In the genomic region with DNA sequence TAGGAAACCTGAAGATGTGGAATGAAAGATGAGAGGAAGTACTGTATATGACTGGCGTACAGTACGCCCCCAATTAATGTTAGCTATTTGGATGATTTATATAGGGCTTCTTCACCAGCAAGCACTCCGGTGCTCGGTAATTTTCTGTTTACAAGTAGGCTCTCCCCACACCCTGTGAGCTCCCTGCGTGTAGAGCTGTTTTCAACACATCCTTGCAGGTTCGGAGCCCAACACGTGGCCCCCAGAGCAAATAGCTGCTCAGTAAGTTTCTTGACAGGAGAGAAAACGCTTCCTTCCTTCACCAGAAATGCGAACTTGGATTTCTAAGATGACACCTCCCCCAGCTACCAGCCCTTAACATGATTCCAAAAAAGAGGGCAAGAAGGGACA, we compare ENCODE assay signal across 9 cellular contexts. TPM values are rescaled to one million over a fixed set of nuclear protein-coding genes. Genes with fewer than 3 reads are reported as not detected.
DNase-seq lines count a peak whose midpoint lies in the region; ATAC-seq and TF ChIP-seq lines count a peak whose summit lies in the region.
"Had no signal": no experiment of that assay in that cellular context is flagged by ENCODE, and none has a peak within 500 bp of the region (broad histone marks: within the 10 kb centered on the region; RNA-seq: fewer than 3 reads in every experiment).

No MANE protein-coding gene starts in this region.

- no peak for TF ChIP-seq CTCF in fibroblast of mammary gland (conservative IDR thresholded peaks at IDR 0.05; ENCODE audit: control insufficient read depth, insufficient read depth, low read depth, low read length)

- in situ Hi-C loops in G401 (cut with HindIII; ENCODE audit: low sequenced_read_pairs) = no loop called here

- H3K36me3 Mint-ChIP-seq in T-helper 17 cell (ENCODE audit: low read depth) = peaks cover 2% of the 10 kb centered on the region

- H3K27me3 Mint-ChIP-seq in T-helper 17 cell = no peaks in the 10 kb centered on the region

- H3K9me3 ChIP-seq in T-helper 17 cell (ENCODE audit: control insufficient read depth, low read length, poor library complexity, severe bottlenecking) = no peaks in the 10 kb centered on the region

- H3K27ac Mint-ChIP-seq in T-helper 17 cell = peak overlapping the region; percentile 96

- DNase-seq in G401 (ENCODE audit: low spot score) = peak; percentile 9
- no peak for DNase-seq in T-helper 17 cell
- no peak for DNase-seq in fibroblast of mammary gland (ENCODE audit: low read depth)
- DNase-seq in retina = peak; percentile 13
- no peak for DNase-seq in AG20443 (ENCODE audit: low spot score)
- no peak for DNase-seq in NCI-H187 treated with DMSO at 0.1 percent for 48 hours (lab: John Stamatoyannopoulos, UW)
- DNase-seq: NCI-H1417 treated with DMSO at 0.1 percent for 48 hours had no signal

- H3K4me3 ChIP-seq in fibroblast of mammary gland (ENCODE audit: control insufficient read depth, low read depth, low read length) = peak overlapping the region; percentile 89

- H3K4me3 Mint-ChIP-seq in T-helper 17 cell = peak overlapping the region; percentile 80

- ATAC-seq in T-helper 17 cell (no peak), GM21447 (IDR thresholded peaks at IDR 0.05; ENCODE audit: unreplicated experiment) (no peak), GM21737 (IDR thresholded peaks at IDR 0.05; ENCODE audit: unreplicated experiment) (no peak)

- H3K4me1 Mint-ChIP-seq in T-helper 17 cell = peaks cover 19% of the 10 kb centered on the region

RNA-seq across cellular contexts. Expression of a gene that starts 1.2 kb away (rescaled TPM):
- total RNA-seq in G401 (2014; rRNA removed; shearing (Covaris generic)) = 7.4 and 9.9 TPM in 2 replicates
- 10 to 100 TPM; 21.7 to 22.4 TPM for total RNA-seq in T-helper 17 cell

Comparison
In these comparisons a context has a peak if more than half of its experiments do, and no peak if none do; other contexts are left out.
1. DNase-seq: peak in G401 (single experiment) and retina (single experiment); none in T-helper 17 cell (0 of 3), fibroblast of mammary gland (single experiment), AG20443 (single experiment) and NCI-H187 treated with DMSO at 0.1 percent for 48 hours (single experiment).